Comparison of ENCODE assay signal across 16 cellular contexts in the genomic region with DNA sequence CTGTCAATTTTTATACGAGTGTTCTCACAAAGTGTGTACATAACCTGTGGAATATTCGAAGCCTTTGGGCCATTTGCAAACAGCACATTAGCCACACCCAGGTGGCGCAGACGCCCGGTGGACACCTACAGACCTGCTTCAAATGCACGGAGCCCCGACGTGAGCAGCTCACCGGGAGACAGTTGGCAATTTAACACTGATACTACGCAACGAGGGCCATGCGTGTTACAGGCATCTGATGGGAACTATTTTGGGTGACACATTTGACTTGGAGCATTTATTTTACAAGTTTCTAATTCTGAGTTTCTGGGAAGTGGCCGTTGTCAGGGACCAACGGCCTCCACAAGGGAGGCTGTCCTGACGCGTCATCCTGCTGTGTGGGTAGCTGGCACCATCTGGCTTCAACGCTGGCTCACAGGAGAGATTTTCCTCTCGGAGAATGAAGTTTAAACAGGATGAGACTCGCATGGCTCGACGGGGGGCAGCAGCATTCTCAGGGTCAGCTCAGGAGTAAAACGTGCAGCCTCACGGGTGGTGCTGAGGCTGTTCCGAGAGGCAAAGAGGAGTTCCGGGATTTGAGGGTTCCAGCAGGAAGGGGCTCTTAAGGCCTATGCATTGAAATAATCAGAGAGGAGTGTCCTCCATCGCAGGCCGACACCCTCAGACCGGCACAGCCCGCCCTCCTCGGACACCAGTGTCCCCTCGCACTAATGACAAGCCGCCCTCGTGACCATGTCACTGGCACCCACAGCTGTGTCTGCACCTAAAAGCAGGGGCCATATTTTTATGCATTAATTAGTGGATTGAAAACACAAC.
DNase-seq lines count a peak whose midpoint lies in the region; ATAC-seq and TF ChIP-seq lines count a peak whose summit lies in the region.
"Had no signal": no experiment of that assay in that cellular context is flagged by ENCODE, and none has a peak within 500 bp of the region (broad histone marks: within the 10 kb centered on the region; RNA-seq: fewer than 3 reads in every experiment).

No MANE protein-coding gene starts in this region.

- peaks cover 31% of the 10 kb centered on the region for H3K4me1 Mint-ChIP-seq in activated CD8-positive, alpha-beta memory T cell treated with anti-CD3 and anti-CD28 coated beads, Interleukin-2, amount 10 ng/mL, durations not matched to agents 7 days and 5 days
- peaks cover 36 to 39% of the 10 kb centered on the region in 2 donors for H3K4me1 Mint-ChIP-seq in natural killer cell

- peaks cover 11% of the 10 kb centered on the region for H3K27me3 Mint-ChIP-seq in activated CD8-positive, alpha-beta memory T cell treated with anti-CD3 and anti-CD28 coated beads, Interleukin-2, amount 10 ng/mL, durations not matched to agents 7 days and 5 days
- peaks cover 7 to 17% of the 10 kb centered on the region in 2 donors for H3K27me3 Mint-ChIP-seq in natural killer cell (ENCODE audit: low read depth in 2 of 2)

- H3K36me3 Mint-ChIP-seq in activated CD8-positive, alpha-beta memory T cell treated with anti-CD3 and anti-CD28 coated beads, Interleukin-2, amount 10 ng/mL, durations not matched to agents 7 days and 5 days: peaks cover 2% of the 10 kb centered on the region
- H3K36me3 Mint-ChIP-seq in natural killer cell: no peaks in the 10 kb centered on the region

- CTCF ChIA-PET in activated CD8-positive, alpha-beta memory T cell treated with anti-CD3 and anti-CD28 coated beads, Interleukin-2, amount 10 ng/mL, durations not matched to agents 7 days and 5 days (lab: Charles Lee): interaction anchor here (1.7 kb wide), 1 partner anchor 64 kb away, joined by 4 read pairs; no protein-coding TSS in a partner anchor

- 90% methylated on average over 33 of the region's 33 CpGs for WGBS in right cardiac atrium
- WGBS in aorta, 2 donors: 95% methylated on average over 33 of the region's 33 CpGs

- TF ChIP-seq CTCF in natural killer cell (IDR thresholded peaks at IDR 0.05): no peak
- TF ChIP-seq CTCF in foreskin keratinocyte (conservative IDR thresholded peaks at IDR 0.05): no peak
- no peak for TF ChIP-seq CTCF in GM10266 (IDR thresholded peaks at IDR 0.05; ENCODE audit: control insufficient read depth, insufficient read depth, low read depth, missing control alignments)

- H3K4me3 Mint-ChIP-seq in activated CD8-positive, alpha-beta memory T cell treated with anti-CD3 and anti-CD28 coated beads, Interleukin-2, amount 10 ng/mL, durations not matched to agents 7 days and 5 days: no peak overlapping the region
- peak overlapping the region; percentile 21 for H3K4me3 Mint-ChIP-seq in natural killer cell

- H3K27ac Mint-ChIP-seq in activated CD8-positive, alpha-beta memory T cell treated with anti-CD3 and anti-CD28 coated beads, Interleukin-2, amount 10 ng/mL, durations not matched to agents 7 days and 5 days: peak overlapping the region; percentile 46
- no peak overlapping the region for H3K27ac Mint-ChIP-seq in natural killer cell

- no peaks in the 10 kb centered on the region for H3K36me3 ChIP-seq in aorta (ENCODE audit: control insufficient read depth in 1 of 2, insufficient read depth in 2 of 2, low read length in 1 of 2)
- H3K36me3 ChIP-seq: Peyer's patch had no signal

- H3K9me3 Mint-ChIP-seq in activated CD8-positive, alpha-beta memory T cell treated with anti-CD3 and anti-CD28 coated beads, Interleukin-2, amount 10 ng/mL, durations not matched to agents 7 days and 5 days (ENCODE audit: low read depth): peaks cover 4% of the 10 kb centered on the region
- peaks cover 0 to 4% of the 10 kb centered on the region in 2 donors for H3K9me3 Mint-ChIP-seq in natural killer cell

- no peak for ATAC-seq in right cardiac atrium
- no peak for ATAC-seq in activated CD8-positive, alpha-beta memory T cell treated with anti-CD3 and anti-CD28 coated beads, Interleukin-2, amount 10 ng/mL, durations not matched to agents 7 days and 5 days
- no peak for ATAC-seq in natural killer cell
- ATAC-seq in aorta (ENCODE audit: low FRiP score): no peak
- ATAC-seq in foreskin keratinocyte: no peak
- ATAC-seq: esophagus mucosa had no signal

- H3K27ac ChIP-seq in right cardiac atrium (ENCODE audit: low read length) (no peak overlapping the region), aorta (ENCODE audit: low read depth in 1 of 2, low read length in 2 of 2) (no peak overlapping the region), foreskin keratinocyte (no peak overlapping the region)
- H3K27ac ChIP-seq: Peyer's patch had no signal

- no peaks in the 10 kb centered on the region for H3K27me3 ChIP-seq in right cardiac atrium (ENCODE audit: control insufficient read depth, insufficient read depth)
- no peaks in the 10 kb centered on the region for H3K27me3 ChIP-seq in aorta (ENCODE audit: control insufficient read depth in 1 of 2, insufficient read depth in 2 of 2, low read length in 1 of 2)
- peaks cover 6% of the 10 kb centered on the region for H3K27me3 ChIP-seq in foreskin keratinocyte
- H3K27me3 ChIP-seq: Peyer's patch had no signal

- H3K9me3 ChIP-seq in right cardiac atrium (ENCODE audit: control insufficient read depth, low read length) (no peaks in the 10 kb centered on the region), aorta (ENCODE audit: control insufficient read depth, low read length) (no peaks in the 10 kb centered on the region)
- H3K9me3 ChIP-seq: Caco-2, Peyer's patch had no signal

- intact Hi-C loops in cardiac septum (cut with DNase I): no loop called here
- intact Hi-C loops in right cardiac atrium (cut with DNase I): no loop called here
- intact Hi-C loops in natural killer cell (cut with micrococcal nuclease): no loop called here
- intact Hi-C loops in aorta (cut with DNase I): no loop called here

- H3K4me3 ChIP-seq in right cardiac atrium (ENCODE audit: low read length) (no peak overlapping the region), aorta (ENCODE audit: low read length in 2 of 2) (no peak overlapping the region)
- H3K4me3 ChIP-seq: Peyer's patch had no signal

- peak; percentile 73 for DNase-seq in cardiac septum (ENCODE audit: low spot score)
- DNase-seq in right cardiac atrium: no peak
- DNase-seq in activated CD8-positive, alpha-beta memory T cell treated with anti-CD3 and anti-CD28 coated beads, Interleukin-2, amount 10 ng/mL, durations not matched to agents 7 days and 5 days: peak; percentile 37
- no peak for DNase-seq in natural killer cell
- peak; percentile 32 to 52 for DNase-seq in aorta
- DNase-seq in NK-92 treated with Interleukin-12 subunit alpha and Interleukin-12 subunit beta, amount 100 ng/mL, for 24 hours (lab: John Stamatoyannopoulos, UW): no peak
- no peak for DNase-seq in foreskin keratinocyte
- no peak for DNase-seq in GM10266 (ENCODE audit: extremely low spot score)
- DNase-seq: activated naive CD4-positive, alpha-beta T cell treated with Interleukin-2 at 50 U/mL for 16 hours; GDM1; HCEC 1CT; NCI-H2029; nucleus accumbens had no signal

- H3K4me1 ChIP-seq in right cardiac atrium (ENCODE audit: control insufficient read depth, insufficient read depth, low read length) (no peaks in the 10 kb centered on the region), aorta (ENCODE audit: control insufficient read depth in 1 of 2, insufficient read depth in 2 of 2, low read length in 2 of 2) (no peaks in the 10 kb centered on the region), foreskin keratinocyte (no peaks in the 10 kb centered on the region)
- H3K4me1 ChIP-seq: Caco-2 had no signal

Comparison
In these comparisons a context has a peak if more than half of its experiments do, and no peak if none do; other contexts are left out.
1. DNase-seq: peak in cardiac septum (single experiment), activated CD8-positive, alpha-beta memory T cell treated with anti-CD3 and anti-CD28 coated beads, Interleukin-2, amount 10 ng/mL, durations not matched to agents 7 days and 5 days (single experiment) and aorta (2 of 2); none in right cardiac atrium (0 of 3), natural killer cell (single experiment), NK-92 treated with Interleukin-12 subunit alpha and Interleukin-12 subunit beta, amount 100 ng/mL, for 24 hours (single experiment), foreskin keratinocyte (0 of 2) and GM10266 (single experiment).